19 cellular contexts compared by ENCODE assay signal in the genomic region with DNA sequence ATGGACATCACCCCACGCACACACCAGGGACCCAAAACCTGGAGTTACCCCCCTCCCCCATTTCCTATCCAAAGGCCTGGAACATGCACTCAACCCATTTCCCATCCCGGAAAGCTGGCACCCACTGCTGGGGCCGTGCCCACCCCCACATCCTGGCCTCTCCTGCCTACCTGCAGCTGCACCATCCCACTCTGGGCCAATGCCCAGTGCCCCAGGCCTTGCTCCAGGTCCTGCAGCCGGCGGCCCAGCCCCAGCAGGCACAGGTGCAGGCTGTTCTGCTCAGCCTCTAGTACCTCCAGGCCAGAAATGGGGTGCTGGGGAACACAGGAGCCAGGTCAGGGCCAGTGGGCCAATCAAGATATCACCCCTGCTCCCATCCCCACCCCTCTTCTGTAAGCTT. TPM values are rescaled to one million over a fixed set of nuclear protein-coding genes. Genes with fewer than 3 reads are reported as not detected.
"Had no signal": no experiment of that assay in that cellular context is flagged by ENCODE, and none has a peak within 500 bp of the region (broad histone marks: within the 10 kb centered on the region; RNA-seq: fewer than 3 reads in every experiment).

No MANE protein-coding gene starts in this region.

- H3K27me3 Mint-ChIP-seq: effector memory CD8-positive, alpha-beta T cell; memory B cell; natural killer cell treated with Interleukin-12 subunit alpha and Interleukin-12 subunit beta and Interleukin-15 and Interleukin-18, amount 100 ng/mL, for 72 hours had no signal

- H3K9me3 Mint-ChIP-seq: effector memory CD8-positive, alpha-beta T cell; immature natural killer cell; memory B cell; mesothelial cell of epicardium; natural killer cell treated with Interleukin-12 subunit alpha and Interleukin-12 subunit beta and Interleukin-15 and Interleukin-18, amount 100 ng/mL, for 72 hours had no signal

- H3K27ac Mint-ChIP-seq: immature natural killer cell; memory B cell; mesothelial cell of epicardium; natural killer cell treated with Interleukin-12 subunit alpha and Interleukin-12 subunit beta and Interleukin-15 and Interleukin-18, amount 100 ng/mL, for 72 hours had no signal

- DNase-seq: effector memory CD8-positive, alpha-beta T cell; esophagus squamous epithelium; foreskin fibroblast; glutamatergic neuron; immature natural killer cell; left ventricle myocardium inferior; lower lobe of right lung; posterior cingulate gyrus; small intestine; stimulated activated CD4-positive, alpha-beta T cell treated with anti-CD3 and anti-CD28 coated beads, Interleukin-12 subunit alpha, Interleukin-12 subunit beta, amount 100 ng/mL, for 4 hours; stimulated activated naive CD4-positive, alpha-beta T cell; stomach; trophoblast cell had no signal

- ATAC-seq: effector memory CD8-positive, alpha-beta T cell; gastroesophageal sphincter; lower lobe of right lung; natural killer cell treated with Interleukin-12 subunit alpha and Interleukin-12 subunit beta and Interleukin-15 and Interleukin-18, amount 100 ng/mL, for 72 hours had no signal

- H3K27me3 ChIP-seq: esophagus squamous epithelium, gastroesophageal sphincter, right atrium auricular region, stomach had no signal

- H3K27ac ChIP-seq: esophagus squamous epithelium, left ventricle myocardium inferior, lower lobe of right lung, neutrophil, right atrium auricular region had no signal

- H3K36me3 ChIP-seq: left ventricle myocardium inferior, right atrium auricular region had no signal

- H3K4me3 Mint-ChIP-seq: effector memory CD8-positive, alpha-beta T cell; memory B cell; natural killer cell treated with Interleukin-12 subunit alpha and Interleukin-12 subunit beta and Interleukin-15 and Interleukin-18, amount 100 ng/mL, for 72 hours had no signal

- H3K4me3 ChIP-seq: esophagus squamous epithelium, gastroesophageal sphincter, left ventricle myocardium inferior, lower lobe of right lung, right atrium auricular region, stomach had no signal

- H3K36me3 Mint-ChIP-seq: immature natural killer cell; natural killer cell treated with Interleukin-12 subunit alpha and Interleukin-12 subunit beta and Interleukin-15 and Interleukin-18, amount 100 ng/mL, for 72 hours had no signal

- H3K9me3 ChIP-seq: esophagus squamous epithelium, gastroesophageal sphincter, left ventricle myocardium inferior, lower lobe of right lung, neutrophil, right atrium auricular region, stomach had no signal

RNA-seq across cellular contexts. Expression of a gene that starts 1.7 kb away (rescaled TPM):
- total RNA-seq: right atrium auricular region had no signal
- polyA plus RNA-seq: immature natural killer cell had no signal
